In the genomic region with DNA sequence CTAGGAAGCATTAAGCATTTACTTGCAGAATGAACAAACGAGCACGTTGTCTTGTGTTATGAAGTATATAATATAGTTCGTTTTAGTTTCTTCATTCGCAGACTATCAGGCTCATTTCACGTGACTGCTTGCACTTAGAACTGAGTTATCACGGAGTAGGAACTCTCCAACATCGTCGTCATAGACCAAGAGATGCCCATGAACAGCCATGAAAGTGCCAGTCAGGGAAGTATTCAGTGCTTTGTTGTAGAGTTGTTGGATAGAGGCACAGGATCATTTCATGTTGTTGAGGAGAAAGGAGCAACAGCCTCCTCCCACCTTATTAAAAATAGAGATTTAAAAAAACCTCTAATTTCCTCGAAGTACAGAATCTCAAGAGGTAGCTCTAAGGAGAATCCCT, we compare ENCODE assay signal across 9 cellular contexts. TPM values are rescaled to one million over a fixed set of nuclear protein-coding genes. Genes with fewer than 3 reads are reported as not detected.
DNase-seq lines count a peak whose midpoint lies in the region; ATAC-seq and TF ChIP-seq lines count a peak whose summit lies in the region.
"Had no signal": no experiment of that assay in that cellular context is flagged by ENCODE, and none has a peak within 500 bp of the region (broad histone marks: within the 10 kb centered on the region; RNA-seq: fewer than 3 reads in every experiment).

No MANE protein-coding gene starts in this region.

- H3K27ac ChIP-seq in AG04450 (ENCODE audit: low read depth, low read length) (no peak overlapping the region), HCT116 (ENCODE audit: low read depth, low read length) (no peak overlapping the region)
- H3K27ac ChIP-seq: foreskin keratinocyte had no signal

- no peak for DNase-seq in AG04450 (ENCODE audit: low read depth, low spot score)
- DNase-seq in HCT116 (ENCODE audit: low read depth, low spot score) = no peak
- peak; percentile 20 for DNase-seq in astrocyte of the spinal cord (ENCODE audit: low read depth, low spot score)
- peak in 1 of 3 donors; percentile 33 for DNase-seq in mucosa of descending colon
- DNase-seq in dedifferentiated amniotic fluid mesenchymal stem cell (ENCODE audit: extremely low spot score) = no peak
- no peak for DNase-seq in stimulated activated CD4-positive, alpha-beta T cell treated with anti-CD3 and anti-CD28 coated beads, Interleukin-15, amount 100 ng/mL, for 24 hours

- H3K9me3 ChIP-seq in AG04450 (ENCODE audit: control insufficient read depth, insufficient read depth, low read length) (no peaks in the 10 kb centered on the region; the same call in 1 of the 2 replicates), HCT116 (ENCODE audit: control insufficient read depth in 1 of 2, insufficient read depth in 1 of 2, low read depth in 1 of 2, low read length in 2 of 2) (no peaks in the 10 kb centered on the region), mucosa of descending colon (no peaks in the 10 kb centered on the region)

- peaks cover 3 to 19% of the 10 kb centered on the region in 2 experiments; a peak in 3 of 4 replicates for H3K4me1 ChIP-seq in HCT116 (ENCODE audit: control insufficient read depth in 1 of 2, insufficient read depth in 2 of 2, low read length in 2 of 2)
- peaks cover 9% of the 10 kb centered on the region for H3K4me1 ChIP-seq in mucosa of descending colon (ENCODE audit: low read depth)
- H3K4me1 ChIP-seq: foreskin keratinocyte had no signal

- no peak overlapping the region for H3K9ac ChIP-seq in HCT116 (ENCODE audit: low read length)

- in situ Hi-C loops in astrocyte of the spinal cord (cut with HindIII; ENCODE audit: low sequenced_read_pairs) = no loop called here

- H2AFZ ChIP-seq in HCT116 (ENCODE audit: low read depth, low read length, poor library complexity, severe bottlenecking) = no peak overlapping the region

- intact Hi-C loops in HCT116 (cut with micrococcal nuclease) (loop anchor here (10.0 kb wide), 1 partner anchor 508 kb away; a partner anchor contains a TSS), mucosa of descending colon (cut with DNase I, micrococcal nuclease) (no loop called here)

- no peaks in the 10 kb centered on the region for H3K36me3 ChIP-seq in HCT116 (ENCODE audit: control insufficient read depth in 1 of 2, insufficient read depth in 2 of 2, low read length in 2 of 2)
- H3K36me3 ChIP-seq in mucosa of descending colon (ENCODE audit: low read depth) = no peaks in the 10 kb centered on the region

- no peak for TF ChIP-seq POLR2A in HCT116 (IDR thresholded peaks at IDR 0.05; ENCODE audit: borderline replicate concordance, extremely low read depth, insufficient read depth, insufficient read length)

- BruUV-seq in HCT116 (replicated peaks; lab: Mats Ljungman, UMichigan) = TSS peak; percentile 88

- no peaks in the 10 kb centered on the region for H3K9me2 ChIP-seq in HCT116 (ENCODE audit: insufficient read depth)

- H3K4me3 ChIP-seq in AG04450 (ENCODE audit: low read depth, low read length) (peak overlapping the region; percentile 75), HCT116 (replicated peaks in 1 of 2; ENCODE audit: low read depth in 1 of 2, low read length in 2 of 2) (no peak overlapping the region), astrocyte of the spinal cord (ENCODE audit: low read depth, low read length) (peak overlapping the region; percentile 63), mucosa of descending colon (no peak overlapping the region)

- no peaks in the 10 kb centered on the region for H4K20me1 ChIP-seq in HCT116 (ENCODE audit: insufficient read depth)

- H3K4me2 ChIP-seq in HCT116 (ENCODE audit: low read length) = no peak overlapping the region

- RAD21 ChIA-PET in HCT116 (lab: Charles Lee; ENCODE audit: low non-redundant PET in 1 of 2, low total read pairs in 2 of 2, uncharacterized antibody in 2 of 2, unreplicated experiment in 2 of 2) = no interaction called here

- TF ChIP-seq RAD21 in HCT116 (IDR thresholded peaks at IDR 0.05; ENCODE audit: low read depth) = no peak

- TF ChIP-seq CTCF in AG04450 (IDR thresholded peaks at IDR 0.05; ENCODE audit: low read depth, low read length) = no peak
- TF ChIP-seq CTCF in HCT116 (IDR thresholded peaks at IDR 0.05 in 2 of 3, conservative IDR thresholded peaks at IDR 0.05 in 1 of 3; ENCODE audit: borderline replicate concordance in 1 of 3, insufficient read depth in 1 of 3, low read depth in 2 of 3, low read length in 2 of 3) = no peak
- TF ChIP-seq CTCF in astrocyte of the spinal cord (IDR thresholded peaks at IDR 0.05; ENCODE audit: low read depth, low read length) = no peak
- TF ChIP-seq CTCF in mucosa of descending colon (IDR thresholded peaks at IDR 0.05) = no peak

- POLR2A ChIA-PET in AG04450 (lab: Yijun Ruan, JAX) = no interaction called here
- POLR2A ChIA-PET in HCT116 (lab: Charles Lee) = no interaction called here

- no peak for ATAC-seq in HCT116
- peak; percentile 19 for ATAC-seq in mucosa of descending colon
- ATAC-seq in HG03135 (IDR thresholded peaks at IDR 0.05; ENCODE audit: unreplicated experiment) = no peak
- ATAC-seq in GM21526 (IDR thresholded peaks at IDR 0.05; ENCODE audit: low FRiP score, unreplicated experiment) = no peak
- ATAC-seq: foreskin keratinocyte had no signal

- H3K79me2 ChIP-seq in HCT116 (ENCODE audit: insufficient read depth, low read length) = no peaks in the 10 kb centered on the region

- CTCF ChIA-PET in AG04450 (lab: Charles Lee) = interaction anchor here (0.7 to 1.9 kb wide), 6 partner anchors 9 to 129 kb away, joined by 3 to 6 read pairs (median 4); no protein-coding TSS in a partner anchor
- CTCF ChIA-PET in HCT116 (lab: Charles Lee) = no interaction called here

- H3K27me3 ChIP-seq in AG04450 (ENCODE audit: control insufficient read depth, insufficient read depth, low read length) = no peaks in the 10 kb centered on the region
- H3K27me3 ChIP-seq in HCT116 (ENCODE audit: insufficient read depth, low read length) = no peaks in the 10 kb centered on the region

TF ChIP-seq in HCT116, 20 proteins besides CTCF, POLR2A, EP300 and RAD21:
- TF ChIP-seq, protein P1, sequence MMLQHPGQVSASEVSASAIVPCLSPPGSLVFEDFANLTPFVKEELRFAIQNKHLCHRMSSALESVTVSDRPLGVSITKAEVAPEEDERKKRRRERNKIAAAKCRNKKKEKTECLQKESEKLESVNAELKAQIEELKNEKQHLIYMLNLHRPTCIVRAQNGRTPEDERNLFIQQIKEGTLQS (IDR thresholded peaks at IDR 0.05) = no peak
- TF ChIP-seq ZNF274 (IDR thresholded peaks at IDR 0.05; ENCODE audit: low read depth, low read length) (no peak), SRF (IDR thresholded peaks at IDR 0.05; ENCODE audit: low read depth) (no peak), FOSL1 (IDR thresholded peaks at IDR 0.05; ENCODE audit: low read depth) (no peak), ZFX (IDR thresholded peaks at IDR 0.05) (no peak), EGR1 (IDR thresholded peaks at IDR 0.05; ENCODE audit: low read depth) (no peak), TCF7L2 (IDR thresholded peaks at IDR 0.05; ENCODE audit: borderline replicate concordance, extremely low read depth, insufficient read depth, insufficient read length) (no peak), YY1 (IDR thresholded peaks at IDR 0.05; ENCODE audit: extremely low read depth, insufficient replicate concordance, low read depth, low read length) (no peak), EZH2 (IDR thresholded peaks at IDR 0.05) (no peak), EZH2phosphoT487 (IDR thresholded peaks at IDR 0.05; ENCODE audit: borderline replicate concordance) (no peak), CBX3 (IDR thresholded peaks at IDR 0.05; ENCODE audit: low read depth) (no peak), POLR2AphosphoS5 (IDR thresholded peaks at IDR 0.05; ENCODE audit: low read depth, low read length) (no peak), SIN3A (IDR thresholded peaks at IDR 0.05; ENCODE audit: low read depth) (no peak)
- TF ChIP-seq, protein P2, sequence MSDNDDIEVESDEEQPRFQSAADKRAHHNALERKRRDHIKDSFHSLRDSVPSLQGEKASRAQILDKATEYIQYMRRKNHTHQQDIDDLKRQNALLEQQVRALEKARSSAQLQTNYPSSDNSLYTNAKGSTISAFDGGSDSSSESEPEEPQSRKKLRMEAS (IDR thresholded peaks at IDR 0.05) = no peak
- TF ChIP-seq, protein P3, sequence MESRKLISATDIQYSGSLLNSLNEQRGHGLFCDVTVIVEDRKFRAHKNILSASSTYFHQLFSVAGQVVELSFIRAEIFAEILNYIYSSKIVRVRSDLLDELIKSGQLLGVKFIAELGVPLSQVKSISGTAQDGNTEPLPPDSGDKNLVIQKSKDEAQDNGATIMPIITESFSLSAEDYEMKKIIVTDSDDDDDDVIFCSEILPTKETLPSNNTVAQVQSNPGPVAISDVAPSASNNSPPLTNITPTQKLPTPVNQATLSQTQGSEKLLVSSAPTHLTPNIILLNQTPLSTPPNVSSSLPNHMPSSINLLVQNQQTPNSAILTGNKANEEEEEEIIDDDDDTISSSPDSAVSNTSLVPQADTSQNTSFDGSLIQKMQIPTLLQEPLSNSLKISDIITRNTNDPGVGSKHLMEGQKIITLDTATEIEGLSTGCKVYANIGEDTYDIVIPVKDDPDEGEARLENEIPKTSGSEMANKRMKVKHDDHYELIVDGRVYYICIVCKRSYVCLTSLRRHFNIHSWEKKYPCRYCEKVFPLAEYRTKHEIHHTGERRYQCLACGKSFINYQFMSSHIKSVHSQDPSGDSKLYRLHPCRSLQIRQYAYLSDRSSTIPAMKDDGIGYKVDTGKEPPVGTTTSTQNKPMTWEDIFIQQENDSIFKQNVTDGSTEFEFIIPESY (IDR thresholded peaks at IDR 0.05; ENCODE audit: extremely low read depth, insufficient replicate concordance, low read length) = no peak

RNA-seq across cellular contexts. Expression of a gene that starts 1.0 kb away (rescaled TPM):
- polyA plus RNA-seq in AG04450 (2011; rRNA removed) = 3.0 and 3.2 TPM in 2 replicates
- 0.39 and 0.46 TPM in 2 replicates for polyA minus RNA-seq in AG04450 (2011; rRNA and poly(A)+ RNA removed)
- 0.25 TPM for total RNA-seq in HCT116 (2021; ENCODE audit: unreplicated experiment)
- polyA plus RNA-seq in HCT116 (2012) = 1.4 and 1.9 TPM in 2 replicates
- 1 to 10 TPM in 1 of 3 donors, under 1 TPM in 2; 0.41 to 1.5 (median 0.41) TPM for total RNA-seq in mucosa of descending colon

Comparison
In these comparisons a context has a peak if more than half of its experiments do, and no peak if none do; other contexts are left out.
1. H3K4me3 ChIP-seq: peak in AG04450 (single experiment) and astrocyte of the spinal cord (single experiment); none in HCT116 (0 of 2) and mucosa of descending colon (single experiment).